ENCODE assay signal across 16 cellular contexts in genomic region chr6:18302561-18303439, GRCh38. TPM values are rescaled to one million over a fixed set of nuclear protein-coding genes. Genes with fewer than 3 reads are reported as not detected.
A peak's percentile ranks its signal among the peaks of the same experiment; 100 is the strongest.
DNase-seq lines count a peak whose midpoint lies in the region; ATAC-seq, FAIRE-seq and TF ChIP-seq lines count a peak whose summit lies in the region.
"Had no signal": no experiment of that assay in that cellular context is flagged by ENCODE, and none has a peak within 500 bp of the region (broad histone marks: within the 10 kb centered on the region; RNA-seq: fewer than 3 reads in every experiment).

No MANE protein-coding gene starts in this region.

- no peak overlapping the region for H3T11ph ChIP-seq in H9 (ENCODE audit: low read length)

- H3K27ac Mint-ChIP-seq in H9, result peak overlapping the region in 2 of 3 experiments; percentile 27 to 90; a peak in 4 of 7 replicates
- H3K27ac Mint-ChIP-seq: brain; naive thymus-derived CD4-positive, alpha-beta T cell had no signal

- H3K9me3 Mint-ChIP-seq in H9, result no peaks in the 10 kb centered on the region; a peak in 1 of 5 replicates
- H3K9me3 Mint-ChIP-seq: brain; naive thymus-derived CD4-positive, alpha-beta T cell had no signal

- TF ChIP-seq CTCF in H9 (conservative IDR thresholded peaks at IDR 0.05) (peak; percentile 54; the same call in 2 of the 3 replicates), GM10266 (IDR thresholded peaks at IDR 0.05; ENCODE audit: control insufficient read depth, insufficient read depth, low read depth, missing control alignments) (no peak)

- no peak overlapping the region for H2AK5ac ChIP-seq in H9 (ENCODE audit: insufficient read length, low read length)

- H2BK120ac ChIP-seq in H9 (ENCODE audit: low read depth, low read length, poor library complexity, severe bottlenecking), result no peak overlapping the region

- H2AFZ ChIP-seq in H9 (ENCODE audit: low read length), result no peak overlapping the region

- no peak overlapping the region for H3K9ac ChIP-seq in H9 (ENCODE audit: extremely low read depth, insufficient read length, low read length)
- H3K9ac ChIP-seq in iPS-20b (ENCODE audit: low read depth, low read length), result peak overlapping the region; percentile 4; the same call in 1 of the 2 replicates

- H3K4me3 Mint-ChIP-seq in H9, result peak overlapping the region in 1 of 2 experiments; percentile 52; a peak in 1 of 5 replicates
- H3K4me3 Mint-ChIP-seq: brain; naive thymus-derived CD4-positive, alpha-beta T cell had no signal

- H3K9me3 ChIP-seq in H9 (ENCODE audit: control insufficient read depth, low read depth, low read length) (no peaks in the 10 kb centered on the region), iPS-20b (ENCODE audit: insufficient read depth, low read depth, low read length) (no peaks in the 10 kb centered on the region)
- H3K9me3 ChIP-seq: suprapubic skin had no signal

- no peak overlapping the region for H4K91ac ChIP-seq in H9 (ENCODE audit: insufficient read length, low read depth, low read length)

- no peaks in the 10 kb centered on the region for H3K27me3 ChIP-seq in H9 (ENCODE audit: insufficient read depth, low read length)
- H3K27me3 ChIP-seq in iPS-20b (ENCODE audit: insufficient read depth, low read length), result no peaks in the 10 kb centered on the region
- H3K27me3 ChIP-seq: suprapubic skin had no signal

- H3K4me2 ChIP-seq in H9 (ENCODE audit: insufficient read depth, insufficient read length, low read length), result no peak overlapping the region

- H3K4ac ChIP-seq in H9 (ENCODE audit: low read depth, low read length), result no peak overlapping the region

- no peak overlapping the region for H2BK20ac ChIP-seq in H9 (ENCODE audit: low read depth, low read length, poor library complexity, severe bottlenecking)

- H3K14ac ChIP-seq in H9 (ENCODE audit: insufficient read depth, low read length), result no peak overlapping the region

- H3K27ac ChIP-seq in H9 (ENCODE audit: insufficient read length, low read depth, low read length) (no peak overlapping the region), iPS-20b (ENCODE audit: low read length) (no peak overlapping the region)
- H3K27ac ChIP-seq: SK-N-MC, suprapubic skin had no signal

- no peak for FAIRE-seq in HTR-8/SVneo (lab: Jason Lieb, UNC)
- FAIRE-seq: G401.6 had no signal

- H3K23me2 ChIP-seq in H9 (ENCODE audit: insufficient read length, low read depth, low read length, poor library complexity, severe bottlenecking), result no peaks in the 10 kb centered on the region

- in situ Hi-C loops in SK-MEL-5 (cut with HindIII; ENCODE audit: low pct_unique_long_range_greater_than_20kb, low sequenced_read_pairs), result no loop called here

- H4K5ac ChIP-seq in H9 (ENCODE audit: insufficient read length, low read depth, low read length), result no peak overlapping the region

- H4K8ac ChIP-seq in H9 (replicated peaks; ENCODE audit: insufficient read length, low read depth, low read length), result no peak overlapping the region

- no peak overlapping the region for H2BK12ac ChIP-seq in H9 (ENCODE audit: insufficient read length, low read depth, low read length)

- no peak overlapping the region for H2BK5ac ChIP-seq in H9 (ENCODE audit: insufficient read length, low read length)

- no peak overlapping the region for H2BK15ac ChIP-seq in H9 (ENCODE audit: low read depth, low read length)

- WGBS in H9 (ENCODE audit: extremely low coverage, insufficient read length, low lambda C conversion rate), result no CpG with 5 or more reads among the region's 8 CpGs

- H3K27me3 Mint-ChIP-seq in H9 (ENCODE audit: low read depth), result no peaks in the 10 kb centered on the region

- no peaks in the 10 kb centered on the region for H3K36me3 ChIP-seq in iPS-20b (ENCODE audit: insufficient read depth, low read depth, low read length)
- H3K36me3 ChIP-seq: suprapubic skin had no signal

- no peaks in the 10 kb centered on the region for H3K79me1 ChIP-seq in H9 (ENCODE audit: insufficient read depth, low read depth, low read length, poor library complexity, severe bottlenecking)

- no peak overlapping the region for H3K18ac ChIP-seq in H9 (ENCODE audit: insufficient read length, low read depth, low read length)

- H3K23ac ChIP-seq in H9 (ENCODE audit: insufficient read length, low read depth, low read length), result no peak overlapping the region

- no peaks in the 10 kb centered on the region for H3K36me3 Mint-ChIP-seq in H9 (ENCODE audit: insufficient read depth in 1 of 3, low read depth in 3 of 3)
- H3K36me3 Mint-ChIP-seq: brain; naive thymus-derived CD4-positive, alpha-beta T cell had no signal

- no peak overlapping the region for H3K4me3 ChIP-seq in iPS-20b (ENCODE audit: low read length)
- H3K4me3 ChIP-seq: SK-N-MC, suprapubic skin had no signal

- H3K4me1 Mint-ChIP-seq in H9, result peaks cover 19 to 23% of the 10 kb centered on the region in 2 experiments
- H3K4me1 Mint-ChIP-seq: naive thymus-derived CD4-positive, alpha-beta T cell had no signal

- H3K4me1 ChIP-seq in H9 (ENCODE audit: insufficient read depth, low read length) (peaks cover 5% of the 10 kb centered on the region; the same call in 1 of the 2 replicates), iPS-20b (ENCODE audit: insufficient read depth, low read length) (peaks cover 10% of the 10 kb centered on the region; the same call in 1 of the 2 replicates)
- H3K4me1 ChIP-seq: suprapubic skin had no signal

- H4K20me1 ChIP-seq in H9 (ENCODE audit: control insufficient read depth, insufficient read depth, insufficient read length), result no peaks in the 10 kb centered on the region

- peak; percentile 15 for DNase-seq in EL
- peak; percentile 50 for DNase-seq in H9
- DNase-seq in SK-MEL-5 (ENCODE audit: low read depth, low spot score), result peak; percentile 57
- DNase-seq in GM10266 (ENCODE audit: extremely low spot score), result no peak
- no peak for DNase-seq in HTR-8/SVneo (ENCODE audit: insufficient read length, low spot score)
- DNase-seq: activated CD8-positive, alpha-beta memory T cell treated with anti-CD3 and anti-CD28 coated beads, Interleukin-2, amount 50 U/mL, for 48 hours; naive thymus-derived CD4-positive, alpha-beta T cell; NCI-H1436; stimulated activated CD4-positive, alpha-beta T cell treated with anti-CD3 and anti-CD28 coated beads, Interleukin-2, amount 100 ng/mL, for 24 hours had no signal

- H3K56ac ChIP-seq in H9 (ENCODE audit: insufficient read length, low read depth, low read length), result no peak overlapping the region

- ATAC-seq in GM21390 (IDR thresholded peaks at IDR 0.05; ENCODE audit: unreplicated experiment) (no peak), HG02840 (IDR thresholded peaks at IDR 0.05; ENCODE audit: low FRiP score, unreplicated experiment) (no peak)
- ATAC-seq: naive thymus-derived CD4-positive, alpha-beta T cell had no signal

- no peaks in the 10 kb centered on the region for H3K79me2 ChIP-seq in H9 (ENCODE audit: insufficient read depth, low read length)

RNA-seq across cellular contexts. Expression of gene DEK, which starts 38.5 kb away (rescaled TPM):
- total RNA-seq in H9 (2021), result 216 and 217 TPM in 2 replicates
- total RNA-seq in SK-MEL-5 (2014; rRNA removed; shearing (Covaris generic)), result 141 and 143 TPM in 2 replicates
- 99.1 and 131 TPM in 2 replicates for polyA plus RNA-seq in SK-MEL-5 (2015; cell fraction: cytosol; rRNA removed)
- polyA plus RNA-seq in SK-MEL-5 (2015; cell fraction: nucleus; rRNA removed), result 97.4 and 110 TPM in 2 replicates

Comparison
In these comparisons a context has a peak if more than half of its experiments do, and no peak if none do; other contexts are left out.
1. DNase-seq: peak in EL (single experiment), H9 (single experiment) and SK-MEL-5 (single experiment); none in GM10266 (single experiment) and HTR-8/SVneo (single experiment).